In the genomic region with DNA sequence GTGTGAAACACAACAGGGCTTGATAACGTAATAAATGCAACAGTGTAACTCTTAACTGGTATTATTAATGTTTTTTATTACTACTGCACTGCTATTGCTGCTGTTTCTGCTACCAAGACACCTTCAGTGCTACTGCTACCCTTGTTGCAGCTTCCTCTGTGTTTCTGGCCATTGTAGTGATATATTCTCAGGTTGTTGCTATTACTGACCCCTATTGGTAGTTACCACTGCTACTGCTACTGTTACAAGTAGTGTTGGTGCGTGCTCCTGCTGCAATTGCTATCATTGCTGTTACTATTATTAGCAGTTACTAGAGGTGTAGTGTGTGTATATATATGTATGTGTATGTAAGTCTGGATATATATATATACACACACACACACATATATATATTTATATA, we compare ENCODE assay signal across 11 cellular contexts.
DNase-seq lines count a peak whose midpoint lies in the region; FAIRE-seq and TF ChIP-seq lines count a peak whose summit lies in the region.
"Had no signal": no experiment of that assay in that cellular context is flagged by ENCODE, and none has a peak within 500 bp of the region (broad histone marks: within the 10 kb centered on the region; RNA-seq: fewer than 3 reads in every experiment).

No MANE protein-coding gene starts in this region.

- H3K36me3 ChIP-seq in SK-N-SH (replicated peaks in 1 of 2; ENCODE audit: control insufficient read depth in 1 of 2, insufficient read depth in 2 of 2, low read length in 1 of 2): no peaks in the 10 kb centered on the region
- H3K36me3 ChIP-seq in kidney (ENCODE audit: control insufficient read depth in 1 of 2, insufficient read depth in 2 of 2, low read length in 2 of 2): no peaks in the 10 kb centered on the region
- no peaks in the 10 kb centered on the region for H3K36me3 ChIP-seq in vagina

- H3K27me3 Mint-ChIP-seq in HFFc6 (ENCODE audit: insufficient read depth): no peaks in the 10 kb centered on the region

- no peaks in the 10 kb centered on the region for H3K9me3 ChIP-seq in SK-N-SH
- no peaks in the 10 kb centered on the region for H3K9me3 ChIP-seq in kidney (ENCODE audit: control insufficient read depth in 1 of 2, low read length in 2 of 2)
- H3K9me3 ChIP-seq in vagina: no peaks in the 10 kb centered on the region

- H3K4me1 ChIP-seq in SK-N-SH (ENCODE audit: control insufficient read depth in 1 of 2, insufficient read depth in 2 of 2, low read depth in 1 of 2, low read length in 1 of 2) (peaks cover 0 to 2% of the 10 kb centered on the region in 2 experiments; a peak in 2 of 4 replicates), kidney (ENCODE audit: control insufficient read depth in 1 of 2, insufficient read depth in 1 of 2, low read depth in 1 of 2, low read length in 2 of 2) (peaks cover 0 to 3% of the 10 kb centered on the region in 2 donors), vagina (no peaks in the 10 kb centered on the region)

- TF ChIP-seq RAD21 in SK-N-SH (IDR thresholded peaks at IDR 0.05; ENCODE audit: low read length): 0 out of 2 replicates have a peak, but pooled peaks have one; percentile 10

- H3K27me3 ChIP-seq in SK-N-SH (ENCODE audit: insufficient read depth) (no peaks in the 10 kb centered on the region), vagina (no peaks in the 10 kb centered on the region)

- no peak overlapping the region for H2AFZ ChIP-seq in SK-N-SH (ENCODE audit: low read depth)

- no peak for TF ChIP-seq POLR2A in vagina (IDR thresholded peaks at IDR 0.05)

- H3K4me3 ChIP-seq in SK-N-SH (ENCODE audit: low read depth in 2 of 2, low read length in 1 of 2) (no peak overlapping the region), kidney (ENCODE audit: low read length in 2 of 2) (no peak overlapping the region), vagina (no peak overlapping the region)

- CTCF ChIA-PET in GM10248 (lab: Yijun Ruan, JAX) (interaction anchor here (1.2 to 1.9 kb wide), 3 partner anchors 148 to 845 kb away, joined by 3 to 11 read pairs (median 3); no protein-coding TSS in a partner anchor), SK-N-SH (lab: Yijun Ruan, JAX) (interaction anchor here (1.3 kb wide), 1 partner anchor 824 kb away, joined by 6 read pairs; no protein-coding TSS in a partner anchor), HEK293T (lab: Yijun Ruan, JAX) (no interaction called here)

- TF ChIP-seq EP300 in SK-N-SH (IDR thresholded peaks at IDR 0.05; ENCODE audit: borderline replicate concordance in 1 of 2, low read depth in 1 of 2, low read length in 1 of 2): no peak

- no peaks in the 10 kb centered on the region for H3K9me3 Mint-ChIP-seq in HFFc6

- no peak overlapping the region for H3K27ac Mint-ChIP-seq in HFFc6

- 0 out of 2 replicates have a peak, but pooled peaks cover 3% of the 10 kb centered on the region for H3K9me2 ChIP-seq in SK-N-SH

- H3K79me2 ChIP-seq in SK-N-SH (ENCODE audit: insufficient read depth): no peaks in the 10 kb centered on the region

- H3K36me3 Mint-ChIP-seq in HFFc6 (ENCODE audit: low read depth): no peaks in the 10 kb centered on the region

- TF ChIP-seq CTCF in GM10248 (IDR thresholded peaks at IDR 0.05; ENCODE audit: control extremely low read depth, extremely low read depth, low read depth, missing control alignments) (peak; percentile 22), HFFc6 (IDR thresholded peaks at IDR 0.05) (peak; percentile 59), SK-N-SH (IDR thresholded peaks at IDR 0.05) (peak; percentile 40; the same call in 1 of the 2 replicates), kidney (IDR thresholded peaks at IDR 0.05; ENCODE audit: borderline replicate concordance, extremely low read depth, insufficient read depth) (peak; percentile 13), vagina (IDR thresholded peaks at IDR 0.05) (no peak)

- H3K4me2 ChIP-seq in SK-N-SH: no peak overlapping the region

- H3F3A ChIP-seq in SK-N-SH (replicated peaks; ENCODE audit: insufficient read depth): no peaks in the 10 kb centered on the region

- POLR2A ChIA-PET in GM10248 (lab: Yijun Ruan, JAX): no interaction called here
- POLR2A ChIA-PET in SK-N-SH (lab: Yijun Ruan, JAX): no interaction called here
- POLR2A ChIA-PET in HEK293T (lab: Yijun Ruan, JAX): no interaction called here

- H3K9ac ChIP-seq in SK-N-SH (no peak overlapping the region), kidney (ENCODE audit: low read length in 2 of 2) (no peak overlapping the region)

- H3K4me3 Mint-ChIP-seq in HFFc6: no peak overlapping the region

- 97% methylated on average over 2 of the region's 2 CpGs for WGBS in SK-N-SH (ENCODE audit: low lambda C conversion rate)

- no peak for DNase-seq in GM10248 (ENCODE audit: extremely low spot score)
- peak; percentile 15 for DNase-seq in HFFc6
- DNase-seq in SK-N-SH: no peak
- DNase-seq in kidney: no peak
- DNase-seq in medulla oblongata (ENCODE audit: extremely low spot score): no peak
- no peak for DNase-seq in GM19238 (ENCODE audit: insufficient read length, low spot score)
- no peak for DNase-seq in vagina (ENCODE audit: extremely low spot score in 2 of 2)
- no peak for DNase-seq in HEK293T (ENCODE audit: extremely low spot score)
- DNase-seq: activated T-cell treated with anti-CD3 and anti-CD28 coated beads, Interleukin-2, amount 50 U/mL, for 1 hour; NCI-H524 treated with DMSO at 0.1 percent for 48 hours had no signal

- intact Hi-C loops in kidney (cut with DNase I): loop anchor here (5.0 kb wide), 1 partner anchor 137 kb away; no protein-coding TSS in a partner anchor
- intact Hi-C loops in vagina (cut with DNase I): loop anchor here (10.0 kb wide), 2 partner anchors 130 to 840 kb away; no protein-coding TSS in a partner anchor

- peaks cover 6% of the 10 kb centered on the region for H3K4me1 Mint-ChIP-seq in HFFc6 (ENCODE audit: low read depth)

- FAIRE-seq in kidney (lab: Jason Lieb, UNC): no peak

- H3K27ac ChIP-seq in SK-N-SH (ENCODE audit: low read depth in 2 of 2, low read length in 1 of 2) (no peak overlapping the region), kidney (ENCODE audit: low read depth in 2 of 2, low read length in 2 of 2) (no peak overlapping the region), vagina (no peak overlapping the region)
- H3K27ac ChIP-seq: epithelial cell of prostate had no signal

- no peaks in the 10 kb centered on the region for H4K20me1 ChIP-seq in SK-N-SH (ENCODE audit: insufficient read depth)

TF ChIP-seq in SK-N-SH, 30 proteins besides CTCF, POLR2A, EP300 and RAD21 (continues in another document):
- no peak for TF ChIP-seq POLR2AphosphoS5 (IDR thresholded peaks at IDR 0.05; ENCODE audit: low read depth, low read length)
- TF ChIP-seq TCF12 (IDR thresholded peaks at IDR 0.05): no peak
- TF ChIP-seq ELF1 (IDR thresholded peaks at IDR 0.05): no peak
- TF ChIP-seq FOXM1 (IDR thresholded peaks at IDR 0.05; ENCODE audit: low read depth): no peak
- no peak for TF ChIP-seq FOSL2 (IDR thresholded peaks at IDR 0.05; ENCODE audit: borderline replicate concordance, low read depth)
- TF ChIP-seq TAF1 (IDR thresholded peaks at IDR 0.05; ENCODE audit: borderline replicate concordance, low read depth, low read length): no peak
- no peak for TF ChIP-seq NRF1 (IDR thresholded peaks at IDR 0.05; ENCODE audit: low read depth, low read length)
- no peak for TF ChIP-seq MEF2A (IDR thresholded peaks at IDR 0.05; ENCODE audit: borderline replicate concordance, low read depth)
- no peak for TF ChIP-seq GABPA (IDR thresholded peaks at IDR 0.05; ENCODE audit: low read depth)
- TF ChIP-seq GATA2 (CRISPR knock-in tag; IDR thresholded peaks at IDR 0.05): no peak

TF ChIP-seq in HEK293T, 16 proteins besides CTCF, POLR2A, EP300 and RAD21:
- no peak for TF ChIP-seq NFRKB (IDR thresholded peaks at IDR 0.05)
- TF ChIP-seq LEF1 (IDR thresholded peaks at IDR 0.05; ENCODE audit: borderline replicate concordance): no peak
- TF ChIP-seq ZNF384 (IDR thresholded peaks at IDR 0.05): no peak
- TF ChIP-seq HDGF (IDR thresholded peaks at IDR 0.05; ENCODE audit: borderline replicate concordance): no peak
- no peak for TF ChIP-seq L3MBTL2 (conservative IDR thresholded peaks at IDR 0.05)
- no peak for TF ChIP-seq BHLHE40 (IDR thresholded peaks at IDR 0.05; ENCODE audit: borderline replicate concordance)
- no peak for TF ChIP-seq ARNT (IDR thresholded peaks at IDR 0.05)
- no peak for TF ChIP-seq SP1 (IDR thresholded peaks at IDR 0.05)
- TF ChIP-seq ELF4 (IDR thresholded peaks at IDR 0.05): no peak
- TF ChIP-seq FOXA1 (IDR thresholded peaks at IDR 0.05): no peak
- TF ChIP-seq FOXM1 (IDR thresholded peaks at IDR 0.05; ENCODE audit: borderline replicate concordance): no peak
- TF ChIP-seq SUZ12 (IDR thresholded peaks at IDR 0.05): no peak
- TF ChIP-seq TARDBP (IDR thresholded peaks at IDR 0.05): no peak
- TF ChIP-seq, protein P1, sequence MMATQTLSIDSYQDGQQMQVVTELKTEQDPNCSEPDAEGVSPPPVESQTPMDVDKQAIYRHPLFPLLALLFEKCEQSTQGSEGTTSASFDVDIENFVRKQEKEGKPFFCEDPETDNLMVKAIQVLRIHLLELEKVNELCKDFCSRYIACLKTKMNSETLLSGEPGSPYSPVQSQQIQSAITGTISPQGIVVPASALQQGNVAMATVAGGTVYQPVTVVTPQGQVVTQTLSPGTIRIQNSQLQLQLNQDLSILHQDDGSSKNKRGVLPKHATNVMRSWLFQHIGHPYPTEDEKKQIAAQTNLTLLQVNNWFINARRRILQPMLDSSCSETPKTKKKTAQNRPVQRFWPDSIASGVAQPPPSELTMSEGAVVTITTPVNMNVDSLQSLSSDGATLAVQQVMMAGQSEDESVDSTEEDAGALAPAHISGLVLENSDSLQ (IDR thresholded peaks at IDR 0.05): no peak
- TF ChIP-seq CTBP1 (IDR thresholded peaks at IDR 0.05; ENCODE audit: borderline replicate concordance): no peak
- TF ChIP-seq FOXK2 (IDR thresholded peaks at IDR 0.05): no peak

Comparison
In these comparisons a context has a peak if more than half of its experiments do, and no peak if none do; other contexts are left out.
1. CTCF ChIP-seq: peak in GM10248 (single experiment), HFFc6 (single experiment), SK-N-SH (single experiment) and kidney (single experiment); none in vagina (0 of 3).